Comparison of ENCODE assay signal across 20 cellular contexts in the genomic region with DNA sequence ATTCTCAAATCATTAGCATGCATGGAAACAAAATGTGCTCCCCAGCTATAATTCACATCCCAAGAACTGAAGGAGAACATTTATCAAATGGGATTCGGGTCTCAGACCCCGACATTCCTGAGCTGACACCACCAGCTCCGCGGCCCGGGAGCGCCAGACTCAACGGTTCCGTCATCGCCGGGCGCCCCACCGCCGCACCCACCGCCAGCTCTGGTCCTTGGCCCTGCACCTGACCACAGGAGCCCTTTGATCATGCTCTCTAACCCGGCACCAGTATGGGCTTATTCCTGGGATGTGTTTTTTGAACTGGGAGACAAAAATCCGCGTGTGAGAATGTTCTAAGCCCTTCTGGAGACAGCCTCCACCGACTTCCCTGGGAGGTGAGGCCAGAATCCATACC. TPM values are rescaled to one million over a fixed set of nuclear protein-coding genes. Genes with fewer than 3 reads are reported as not detected.
A peak's percentile ranks its signal among the peaks of the same experiment; 100 is the strongest.
DNase-seq lines count a peak whose midpoint lies in the region; ATAC-seq and TF ChIP-seq lines count a peak whose summit lies in the region.
"Had no signal": no experiment of that assay in that cellular context is flagged by ENCODE, and none has a peak within 500 bp of the region (broad histone marks: within the 10 kb centered on the region; RNA-seq: fewer than 3 reads in every experiment).

No MANE protein-coding gene starts in this region.

- H3K4me3 ChIP-seq in IMR-90 (ENCODE audit: insufficient read depth, low read depth, low read length) (no peak overlapping the region), skeletal muscle tissue (ENCODE audit: low read length in 3 of 3) (no peak overlapping the region)

- no peak overlapping the region for H4K5ac ChIP-seq in IMR-90 (ENCODE audit: low read depth, low read length)

- H3K27ac Mint-ChIP-seq in activated naive CD8-positive, alpha-beta T cell, result peak overlapping the region; percentile 66
- no peak overlapping the region for H3K27ac Mint-ChIP-seq in activated naive CD8-positive, alpha-beta T cell treated with anti-CD3 and anti-CD28 coated beads, Interleukin-2, amount 50 U/mL, for 24 hours
- H3K27ac Mint-ChIP-seq in chondrocyte (ENCODE audit: unreplicated experiment) (peak overlapping the region; percentile 69), T-cell (no peak overlapping the region)
- H3K27ac Mint-ChIP-seq: HFFc6, IgD-negative memory B cell had no signal

- no peak overlapping the region for H3K18ac ChIP-seq in IMR-90 (ENCODE audit: low read depth, low read length)

- H2BK20ac ChIP-seq in IMR-90 (ENCODE audit: low read depth, low read length), result no peak overlapping the region

- dilution Hi-C loops in IMR-90 (cut with HindIII; ENCODE audit: low sequenced_read_pairs, unreplicated experiment), result no loop called here

- POLR2A ChIA-PET in IMR-90 (lab: Charles Lee; ENCODE audit: unreplicated experiment) (no interaction called here), T-cell (lab: Charles Lee) (no interaction called here)

- H3K36me3 Mint-ChIP-seq in activated naive CD8-positive, alpha-beta T cell, result peaks cover 3% of the 10 kb centered on the region
- no peaks in the 10 kb centered on the region for H3K36me3 Mint-ChIP-seq in activated naive CD8-positive, alpha-beta T cell treated with anti-CD3 and anti-CD28 coated beads, Interleukin-2, amount 50 U/mL, for 24 hours (ENCODE audit: low read depth)
- H3K36me3 Mint-ChIP-seq in chondrocyte (ENCODE audit: low read depth) (peaks cover 3% of the 10 kb centered on the region), T-cell (peaks cover 22% of the 10 kb centered on the region)

- H3K27ac ChIP-seq in IMR-90 (ENCODE audit: insufficient read depth, low read length), result no peak overlapping the region
- H3K27ac ChIP-seq in skeletal muscle tissue (ENCODE audit: low read depth, low read length), result no peak overlapping the region
- H3K27ac ChIP-seq: HL-60 had no signal

- H3K14ac ChIP-seq in IMR-90 (replicated peaks; ENCODE audit: low read depth, low read length), result no peak overlapping the region

- H3K4me3 Mint-ChIP-seq in activated naive CD8-positive, alpha-beta T cell, result no peak overlapping the region
- H3K4me3 Mint-ChIP-seq in activated naive CD8-positive, alpha-beta T cell treated with anti-CD3 and anti-CD28 coated beads, Interleukin-2, amount 50 U/mL, for 24 hours, result no peak overlapping the region
- H3K4me3 Mint-ChIP-seq in chondrocyte (ENCODE audit: unreplicated experiment), result no peak overlapping the region
- H3K4me3 Mint-ChIP-seq in T-cell, result peak overlapping the region in 1 of 3 donors; percentile 22
- H3K4me3 Mint-ChIP-seq: CD4-positive, CD25-positive, alpha-beta regulatory T cell; HFFc6; IgD-negative memory B cell had no signal

- H3K27me3 ChIP-seq in IMR-90 (ENCODE audit: control insufficient read depth, insufficient read depth, low read length) (no peaks in the 10 kb centered on the region), skeletal muscle tissue (ENCODE audit: control insufficient read depth in 3 of 3, insufficient read depth in 3 of 3, low read length in 3 of 3) (no peaks in the 10 kb centered on the region)
- H3K27me3 ChIP-seq: BE2C had no signal

- H3K4me1 ChIP-seq in IMR-90 (ENCODE audit: control insufficient read depth, insufficient read depth, low read length), result peaks cover 13% of the 10 kb centered on the region
- peaks cover under 1 to 10% (median 6%) of the 10 kb centered on the region in 3 donors for H3K4me1 ChIP-seq in skeletal muscle tissue (ENCODE audit: control insufficient read depth in 3 of 3, insufficient read depth in 3 of 3, low read length in 3 of 3)

- H3K9ac ChIP-seq in IMR-90 (ENCODE audit: low read depth, low read length) (no peak overlapping the region), skeletal muscle tissue (ENCODE audit: low read depth in 1 of 3, low read length in 3 of 3) (peak overlapping the region in 2 of 3 donors; percentile 17 to 40)

- no peak for TF ChIP-seq POLR2A in IMR-90 (IDR thresholded peaks at IDR 0.05; ENCODE audit: low read depth, low read length)

- H3K9me3 ChIP-seq in IMR-90 (ENCODE audit: control insufficient read depth, insufficient read depth, low read length) (no peaks in the 10 kb centered on the region), skeletal muscle tissue (ENCODE audit: control insufficient read depth in 3 of 3, low read length in 3 of 3) (no peaks in the 10 kb centered on the region)
- H3K9me3 ChIP-seq: BE2C, Caco-2 had no signal

- no peak overlapping the region for H4K8ac ChIP-seq in IMR-90 (ENCODE audit: low read depth in 2 of 2, low read length in 2 of 2)

- H3K9me1 ChIP-seq in IMR-90 (ENCODE audit: insufficient read depth, low read length), result no peaks in the 10 kb centered on the region

- no peak overlapping the region for H3K4me2 ChIP-seq in IMR-90 (ENCODE audit: low read depth, low read length)

- WGBS in IMR-90 (ENCODE audit: extremely low coverage in 2 of 2, insufficient read length in 1 of 2), 2 experiments, result no CpG with 5 or more reads among the region's 18 CpGs

- H3K36me3 ChIP-seq in IMR-90 (ENCODE audit: control insufficient read depth, insufficient read depth, low read length) (no peaks in the 10 kb centered on the region), skeletal muscle tissue (ENCODE audit: control insufficient read depth in 3 of 3, insufficient read depth in 3 of 3, low read length in 3 of 3) (peaks cover 0 to 5% (median 4%) of the 10 kb centered on the region in 3 donors)
- H3K36me3 ChIP-seq: BE2C had no signal

- no peak overlapping the region for H2BK5ac ChIP-seq in IMR-90 (ENCODE audit: low read depth, low read length, poor library complexity, severe bottlenecking)

- H2AK9ac ChIP-seq in IMR-90 (replicated peaks; ENCODE audit: low read depth, low read length, poor library complexity), result no peak overlapping the region

- H2BK120ac ChIP-seq in IMR-90 (ENCODE audit: low read depth, low read length), result peak overlapping the region; percentile 21; the same call in 1 of the 2 replicates

- no peak overlapping the region for H3K56ac ChIP-seq in IMR-90 (ENCODE audit: extremely low read depth, insufficient read depth, low read length)

- peaks cover 6 to 30% of the 10 kb centered on the region in 2 experiments; a peak in 3 of 4 replicates for H3K79me1 ChIP-seq in IMR-90 (ENCODE audit: low read depth in 1 of 2, low read length in 2 of 2)

- H3K23ac ChIP-seq in IMR-90 (ENCODE audit: low read depth, low read length), result no peak overlapping the region

- H4K91ac ChIP-seq in IMR-90 (ENCODE audit: insufficient read depth, low read depth, low read length), result no peak overlapping the region

- no peak for DNase-seq in activated naive CD8-positive, alpha-beta T cell treated with anti-CD3 and anti-CD28 coated beads, Interleukin-2, amount 50 U/mL, for 24 hours
- no peak for DNase-seq in IMR-90
- DNase-seq in chondrocyte (ENCODE audit: low spot score), result no peak
- DNase-seq in NCI-H2107 treated with DMSO at 0.1 percent for 48 hours (lab: John Stamatoyannopoulos, UW; ENCODE audit: unreplicated experiment), result no peak
- no peak for DNase-seq in T-cell
- DNase-seq: ACHN; BE2C; C1 segment of cervical spinal cord; Caco-2; CD4-positive, CD25-positive, alpha-beta regulatory T cell; GOT3; H7; HFFc6; KG1 had no signal

- no peak for ATAC-seq in activated naive CD8-positive, alpha-beta T cell treated with anti-CD3 and anti-CD28 coated beads, Interleukin-2, amount 50 U/mL, for 24 hours
- ATAC-seq in IMR-90 (ENCODE audit: low read depth) (no peak), T-cell (replicated peaks in 1 of 4) (no peak), GM19351 (IDR thresholded peaks at IDR 0.05; ENCODE audit: unreplicated experiment) (no peak)
- ATAC-seq: HCT116 had no signal

- H3K27me3 Mint-ChIP-seq in activated naive CD8-positive, alpha-beta T cell, result no peaks in the 10 kb centered on the region
- H3K27me3 Mint-ChIP-seq in activated naive CD8-positive, alpha-beta T cell treated with anti-CD3 and anti-CD28 coated beads, Interleukin-2, amount 50 U/mL, for 24 hours, result no peaks in the 10 kb centered on the region
- H3K27me3 Mint-ChIP-seq in chondrocyte (ENCODE audit: low read depth), result no peaks in the 10 kb centered on the region
- no peaks in the 10 kb centered on the region for H3K27me3 Mint-ChIP-seq in T-cell
- H3K27me3 Mint-ChIP-seq: CD4-positive, CD25-positive, alpha-beta regulatory T cell; IgD-negative memory B cell had no signal

- peaks cover 3% of the 10 kb centered on the region; the same call in 1 of the 2 replicates for H4K20me1 ChIP-seq in IMR-90 (ENCODE audit: insufficient read depth, low read length)

- CTCF ChIA-PET in IMR-90 (lab: Yijun Ruan, JAX) (no interaction called here), T-cell (lab: Charles Lee) (no interaction called here)

- peaks cover 14% of the 10 kb centered on the region for H3K4me1 Mint-ChIP-seq in activated naive CD8-positive, alpha-beta T cell (ENCODE audit: low read depth)
- H3K4me1 Mint-ChIP-seq in activated naive CD8-positive, alpha-beta T cell treated with anti-CD3 and anti-CD28 coated beads, Interleukin-2, amount 50 U/mL, for 24 hours, result peaks cover 13% of the 10 kb centered on the region
- H3K4me1 Mint-ChIP-seq in chondrocyte (ENCODE audit: low read depth) (peaks cover 18% of the 10 kb centered on the region), T-cell (peaks cover 4 to 11% (median 9%) of the 10 kb centered on the region in 3 donors)

- no peak overlapping the region for H2BK15ac ChIP-seq in IMR-90 (ENCODE audit: low read depth, low read length)

- in situ Hi-C loops in IMR-90 (cut with MboI; ENCODE audit: low sequenced_read_pairs), result no loop called here

- no peaks in the 10 kb centered on the region for H3K9me3 Mint-ChIP-seq in activated naive CD8-positive, alpha-beta T cell (ENCODE audit: low read depth)
- no peaks in the 10 kb centered on the region for H3K9me3 Mint-ChIP-seq in activated naive CD8-positive, alpha-beta T cell treated with anti-CD3 and anti-CD28 coated beads, Interleukin-2, amount 50 U/mL, for 24 hours
- H3K9me3 Mint-ChIP-seq in chondrocyte (ENCODE audit: low read depth) (no peaks in the 10 kb centered on the region), T-cell (no peaks in the 10 kb centered on the region)
- H3K9me3 Mint-ChIP-seq: CD4-positive, CD25-positive, alpha-beta regulatory T cell; HFFc6; IgD-negative memory B cell had no signal

- H2AK5ac ChIP-seq in IMR-90 (ENCODE audit: low read depth, low read length), result no peak overlapping the region

- H2AFZ ChIP-seq in IMR-90 (replicated peaks; ENCODE audit: low read length, poor library complexity), result no peak overlapping the region

- intact Hi-C loops in IMR-90 (cut with micrococcal nuclease), result no loop called here

- no peak overlapping the region for H3K4ac ChIP-seq in IMR-90 (ENCODE audit: low read depth, low read length)

- no TSS peak for BruUV-seq in IMR-90 (replicated peaks; lab: Mats Ljungman, UMichigan)

- no peak for TF ChIP-seq CTCF in IMR-90 (conservative IDR thresholded peaks at IDR 0.05; ENCODE audit: low read depth, low read length)
- no peak for TF ChIP-seq CTCF in chondrocyte (IDR thresholded peaks at IDR 0.05)

- TF ChIP-seq RAD21 in IMR-90 (IDR thresholded peaks at IDR 0.05; ENCODE audit: low read length), result no peak

RNA-seq across cellular contexts. Expression of gene HLCS, which starts 43.6 kb away (rescaled TPM):
- total RNA-seq in IMR-90 (2012; rRNA removed) (18.1 and 21.0 TPM in 2 replicates), chondrocyte (27.0 to 32.9 TPM (median 30.4 TPM) in 3 replicates), skeletal muscle tissue (18.8 TPM), T-cell (10 to 100 TPM; 13.0 to 15.6 (median 13.8) TPM)
- polyA plus RNA-seq in IMR-90 (2012; rRNA removed), result 8.6 and 10.6 TPM in 2 replicates
- 4.1 and 5.8 TPM in 2 replicates for polyA plus RNA-seq in IMR-90 (2012; cell fraction: cytosol; rRNA removed)
- polyA plus RNA-seq in IMR-90 (2012; cell fraction: nucleus; rRNA removed; ENCODE audit: low replicate concordance), result 4.2 and 15.2 TPM in 2 replicates

Comparison
In these comparisons a context has a peak if more than half of its experiments do, and no peak if none do; other contexts are left out.
1. H3K27ac Mint-ChIP-seq: peak in activated naive CD8-positive, alpha-beta T cell (single experiment) and chondrocyte (single experiment); none in activated naive CD8-positive, alpha-beta T cell treated with anti-CD3 and anti-CD28 coated beads, Interleukin-2, amount 50 U/mL, for 24 hours (single experiment) and T-cell (0 of 2).